ENCODE assay signal across 18 cellular contexts in genomic region chr20:47887064-47887463, GRCh38.
A peak's percentile ranks its signal among the peaks of the same experiment; 100 is the strongest.
DNase-seq lines count a peak whose midpoint lies in the region; ATAC-seq, FAIRE-seq and TF ChIP-seq lines count a peak whose summit lies in the region.
"Had no signal": no experiment of that assay in that cellular context is flagged by ENCODE, and none has a peak within 500 bp of the region (broad histone marks: within the 10 kb centered on the region; RNA-seq: fewer than 3 reads in every experiment).

No MANE protein-coding gene starts in this region.

- no peak overlapping the region for H3K4me3 Mint-ChIP-seq in natural killer cell treated with Interleukin-12 subunit alpha and Interleukin-12 subunit beta and Interleukin-15 and Interleukin-18, amount 100 ng/mL, for 72 hours
- H3K4me3 Mint-ChIP-seq in natural killer cell: no peak overlapping the region
- no peak overlapping the region for H3K4me3 Mint-ChIP-seq in osteocyte (ENCODE audit: unreplicated experiment)
- H3K4me3 Mint-ChIP-seq: CD4-positive, alpha-beta memory T cell; H9 had no signal

- peak; percentile 25 for DNase-seq in natural killer cell treated with Interleukin-12 subunit alpha and Interleukin-12 subunit beta and Interleukin-15 and Interleukin-18, amount 100 ng/mL, for 72 hours (ENCODE audit: low spot score)
- DNase-seq in natural killer cell (no peak), RWPE2 (ENCODE audit: low spot score) (peak; percentile 75), osteocyte (ENCODE audit: extremely low spot score, unreplicated experiment) (peak; percentile 71), H54 (ENCODE audit: insufficient read length, low spot score) (no peak)
- DNase-seq: C1 segment of cervical spinal cord; CD4-positive, alpha-beta memory T cell; DMS153; DND-41; GM23248; H9 had no signal

- no peak overlapping the region for H3K27ac Mint-ChIP-seq in natural killer cell treated with Interleukin-12 subunit alpha and Interleukin-12 subunit beta and Interleukin-15 and Interleukin-18, amount 100 ng/mL, for 72 hours
- H3K27ac Mint-ChIP-seq in natural killer cell: no peak overlapping the region
- H3K27ac Mint-ChIP-seq in osteocyte (ENCODE audit: unreplicated experiment): no peak overlapping the region
- H3K27ac Mint-ChIP-seq: CD4-positive, alpha-beta memory T cell had no signal

- intact Hi-C loops in natural killer cell (cut with micrococcal nuclease): no loop called here

- no peak for TF ChIP-seq POLR2A in H54 (IDR thresholded peaks at IDR 0.05; ENCODE audit: low read depth, low read length)

- H3K36me3 ChIP-seq in RWPE2 (ENCODE audit: low read depth): no peaks in the 10 kb centered on the region

- TF ChIP-seq CTCF in natural killer cell (IDR thresholded peaks at IDR 0.05): no peak
- TF ChIP-seq CTCF in RWPE2 (IDR thresholded peaks at IDR 0.05; ENCODE audit: poor library complexity, severe bottlenecking): no peak
- no peak for TF ChIP-seq CTCF in osteocyte (IDR thresholded peaks at IDR 0.05)

- H3K4me1 Mint-ChIP-seq in natural killer cell treated with Interleukin-12 subunit alpha and Interleukin-12 subunit beta and Interleukin-15 and Interleukin-18, amount 100 ng/mL, for 72 hours (ENCODE audit: low read depth in 2 of 2): no peaks in the 10 kb centered on the region
- H3K4me1 Mint-ChIP-seq in natural killer cell (no peaks in the 10 kb centered on the region), osteocyte (ENCODE audit: unreplicated experiment) (no peaks in the 10 kb centered on the region)
- H3K4me1 Mint-ChIP-seq: CD4-positive, alpha-beta memory T cell had no signal

- H3K9me3 Mint-ChIP-seq in natural killer cell treated with Interleukin-12 subunit alpha and Interleukin-12 subunit beta and Interleukin-15 and Interleukin-18, amount 100 ng/mL, for 72 hours: no peaks in the 10 kb centered on the region
- H3K9me3 Mint-ChIP-seq in natural killer cell (no peaks in the 10 kb centered on the region), osteocyte (ENCODE audit: unreplicated experiment) (no peaks in the 10 kb centered on the region)
- H3K9me3 Mint-ChIP-seq: CD4-positive, alpha-beta memory T cell; H9 had no signal

- no peaks in the 10 kb centered on the region for H3K9me3 ChIP-seq in RWPE2 (ENCODE audit: severe bottlenecking)
- H3K9me3 ChIP-seq: Caco-2 had no signal

- no peaks in the 10 kb centered on the region for H3K36me3 Mint-ChIP-seq in natural killer cell treated with Interleukin-12 subunit alpha and Interleukin-12 subunit beta and Interleukin-15 and Interleukin-18, amount 100 ng/mL, for 72 hours
- H3K36me3 Mint-ChIP-seq in natural killer cell: no peaks in the 10 kb centered on the region
- no peaks in the 10 kb centered on the region for H3K36me3 Mint-ChIP-seq in osteocyte (ENCODE audit: unreplicated experiment)
- H3K36me3 Mint-ChIP-seq: CD4-positive, alpha-beta memory T cell had no signal

- no peaks in the 10 kb centered on the region for H3K27me3 ChIP-seq in RWPE2 (ENCODE audit: insufficient read depth, poor library complexity, severe bottlenecking)

- no peak overlapping the region for H3K4me3 ChIP-seq in RWPE2 (ENCODE audit: severe bottlenecking)
- H3K4me3 ChIP-seq: GM23248 had no signal

- FAIRE-seq in H54 (lab: Jason Lieb, UNC): no peak
- FAIRE-seq: G401.6, GM12892, H1 had no signal

- no peak for ATAC-seq in natural killer cell treated with Interleukin-12 subunit alpha and Interleukin-12 subunit beta and Interleukin-15 and Interleukin-18, amount 100 ng/mL, for 72 hours
- ATAC-seq in natural killer cell (no peak), RWPE2 (ENCODE audit: low read depth) (no peak), GM19455 (IDR thresholded peaks at IDR 0.05; ENCODE audit: unreplicated experiment) (no peak), HG03159 (IDR thresholded peaks at IDR 0.05; ENCODE audit: unreplicated experiment) (no peak)
- ATAC-seq: HCT116 had no signal

- H3K27ac ChIP-seq in RWPE2 (ENCODE audit: poor library complexity, severe bottlenecking): no peak overlapping the region
- H3K27ac ChIP-seq: GM23248 had no signal

- H3K27me3 Mint-ChIP-seq in natural killer cell treated with Interleukin-12 subunit alpha and Interleukin-12 subunit beta and Interleukin-15 and Interleukin-18, amount 100 ng/mL, for 72 hours: no peaks in the 10 kb centered on the region
- H3K27me3 Mint-ChIP-seq in natural killer cell (ENCODE audit: low read depth in 2 of 2): no peaks in the 10 kb centered on the region
- peaks cover 18% of the 10 kb centered on the region for H3K27me3 Mint-ChIP-seq in osteocyte (ENCODE audit: unreplicated experiment)

- peaks cover 3% of the 10 kb centered on the region for H3K4me1 ChIP-seq in RWPE2 (ENCODE audit: insufficient read depth, poor library complexity, severe bottlenecking)

Comparison
In these comparisons a context has a peak if more than half of its experiments do, and no peak if none do; other contexts are left out.
1. DNase-seq: peak in natural killer cell treated with Interleukin-12 subunit alpha and Interleukin-12 subunit beta and Interleukin-15 and Interleukin-18, amount 100 ng/mL, for 72 hours (single experiment), RWPE2 (single experiment) and osteocyte (single experiment); none in natural killer cell (single experiment) and H54 (single experiment).